9 cellular contexts compared by ENCODE assay signal in the genomic region with DNA sequence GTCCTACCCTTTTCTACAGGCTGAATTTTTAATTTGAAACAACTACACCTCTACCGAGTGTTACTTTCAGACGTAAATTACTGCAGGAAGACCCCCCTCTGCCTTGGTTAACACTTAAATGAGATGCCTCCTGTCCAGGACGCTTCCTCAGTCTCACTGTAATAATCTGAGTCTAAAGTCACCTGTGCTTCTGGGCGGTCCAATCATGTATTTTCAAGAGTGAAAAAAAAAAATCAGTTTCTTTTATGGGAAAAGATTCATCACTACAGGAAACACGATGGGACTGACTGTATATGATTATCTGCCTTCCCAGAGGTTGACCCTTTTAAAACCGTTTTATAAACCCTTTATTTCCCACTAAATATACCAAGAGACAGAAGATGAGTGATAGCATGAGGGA. TPM values are rescaled to one million over a fixed set of nuclear protein-coding genes. Genes with fewer than 3 reads are reported as not detected.
DNase-seq lines count a peak whose midpoint lies in the region; ATAC-seq and TF ChIP-seq lines count a peak whose summit lies in the region.
"Had no signal": no experiment of that assay in that cellular context is flagged by ENCODE, and none has a peak within 500 bp of the region (broad histone marks: within the 10 kb centered on the region; RNA-seq: fewer than 3 reads in every experiment).

No MANE protein-coding gene starts in this region.

- H3K27me3 ChIP-seq in heart left ventricle (peaks cover 0 to 33% (median 7%) of the 10 kb centered on the region in 9 donors), body of pancreas (no peaks in the 10 kb centered on the region), lower lobe of right lung (ENCODE audit: low read depth) (no peaks in the 10 kb centered on the region), upper lobe of left lung (no peaks in the 10 kb centered on the region)

- no peak for TF ChIP-seq CTCF in heart left ventricle (IDR thresholded peaks at IDR 0.05)
- no peak for TF ChIP-seq CTCF in body of pancreas (IDR thresholded peaks at IDR 0.05)
- TF ChIP-seq CTCF in lower lobe of right lung (IDR thresholded peaks at IDR 0.05): no peak
- TF ChIP-seq CTCF in upper lobe of left lung (IDR thresholded peaks at IDR 0.05): no peak
- TF ChIP-seq CTCF in GM20000 (IDR thresholded peaks at IDR 0.05; ENCODE audit: extremely low read depth, missing control alignments): no peak

- no peak for TF ChIP-seq EP300 in upper lobe of left lung (IDR thresholded peaks at IDR 0.05)

- 36 to 46% (median 41%) methylated on average over 6 of the region's 6 CpGs for WGBS in heart left ventricle, 4 donors
- 6 to 7% methylated on average over 6 of the region's 6 CpGs for WGBS in body of pancreas, 2 donors
- 23 to 31% methylated on average over 6 of the region's 6 CpGs for WGBS in upper lobe of left lung, 2 donors

- no peaks in the 10 kb centered on the region for H3K36me3 ChIP-seq in heart left ventricle
- no peaks in the 10 kb centered on the region for H3K36me3 ChIP-seq in body of pancreas (replicated peaks in 1 of 2; ENCODE audit: insufficient read depth in 1 of 2, low read depth in 2 of 2)
- no peaks in the 10 kb centered on the region for H3K36me3 ChIP-seq in lower lobe of right lung
- H3K36me3 ChIP-seq in upper lobe of left lung: no peaks in the 10 kb centered on the region

- H3K4me3 ChIP-seq in heart left ventricle (peak overlapping the region in 10 of 12 donors; percentile 40 to 70 (median 56)), body of pancreas (peak overlapping the region; percentile 23 to 35), lower lobe of right lung (peak overlapping the region; percentile 69), upper lobe of left lung (peak overlapping the region; percentile 38 to 56 (median 48))

- DNase-seq in heart left ventricle (no peak), Right ventricle myocardium superior (no peak), body of pancreas (no peak), lower lobe of right lung (no peak), upper lobe of left lung (no peak), AML-193 (lab: John Stamatoyannopoulos, UW) (no peak), GM20000 (ENCODE audit: low spot score) (no peak)
- DNase-seq: stimulated activated CD4-positive, alpha-beta T cell treated with anti-CD3 and anti-CD28 coated beads, Interleukin-4, amount 100 ng/mL, for 1 hour had no signal

- peak overlapping the region in 4 of 12 donors; percentile 59 to 96 (median 70) for H3K27ac ChIP-seq in heart left ventricle
- H3K27ac ChIP-seq in body of pancreas: peak overlapping the region; percentile 86 to 99 (median 95)
- H3K27ac ChIP-seq in lower lobe of right lung: peak overlapping the region; percentile 97
- H3K27ac ChIP-seq in upper lobe of left lung: peak overlapping the region; percentile 93 to 98 (median 94)

- intact Hi-C loops in heart left ventricle (cut with DNase I) (no loop called here), Right ventricle myocardium superior (cut with DNase I) (no loop called here), body of pancreas (cut with DNase I) (no loop called here), lower lobe of right lung (cut with DNase I) (no loop called here)

- TF ChIP-seq POLR2A in heart left ventricle (IDR thresholded peaks at IDR 0.05): no peak
- TF ChIP-seq POLR2A in body of pancreas (IDR thresholded peaks at IDR 0.05): no peak
- TF ChIP-seq POLR2A in upper lobe of left lung (IDR thresholded peaks at IDR 0.05): no peak

- peaks cover 0 to 28% (median 3%) of the 10 kb centered on the region in 12 donors for H3K4me1 ChIP-seq in heart left ventricle
- peaks cover 44% of the 10 kb centered on the region for H3K4me1 ChIP-seq in body of pancreas
- peaks cover 11% of the 10 kb centered on the region for H3K4me1 ChIP-seq in lower lobe of right lung
- peaks cover 8 to 15% (median 10%) of the 10 kb centered on the region in 4 donors for H3K4me1 ChIP-seq in upper lobe of left lung

- no peaks in the 10 kb centered on the region for H3K9me3 ChIP-seq in heart left ventricle
- no peaks in the 10 kb centered on the region for H3K9me3 ChIP-seq in body of pancreas
- H3K9me3 ChIP-seq in lower lobe of right lung: no peaks in the 10 kb centered on the region
- H3K9me3 ChIP-seq in upper lobe of left lung: no peaks in the 10 kb centered on the region

- no peak for ATAC-seq in heart left ventricle
- no peak for ATAC-seq in Right ventricle myocardium superior (ENCODE audit: poor library complexity)
- no peak for ATAC-seq in body of pancreas
- peak in 1 of 2 donors; percentile 15 for ATAC-seq in lower lobe of right lung
- ATAC-seq in upper lobe of left lung (ENCODE audit: low FRiP score in 2 of 2): no peak
- ATAC-seq in GM19463 (IDR thresholded peaks at IDR 0.05; ENCODE audit: unreplicated experiment): no peak

RNA-seq across cellular contexts. Expression of gene RBM47, which starts 0.8 kb away (rescaled TPM):
- total RNA-seq in heart left ventricle (10 to 100 TPM in 2 of 9 donors, 1 to 10 TPM in 6, under 1 TPM in 1; 1.00 to 29.9 (median 3.8) TPM), Right ventricle myocardium superior (2.4 TPM), body of pancreas (10 to 100 TPM; 79.9 to 99.5 TPM), lower lobe of right lung (108 TPM), upper lobe of left lung (100 to 1,000 TPM; 111 to 448 (median 149) TPM)
- under 1 TPM; 0.50 to 0.91 TPM for polyA plus RNA-seq in heart left ventricle
